Comparison of ENCODE assay signal across 8 cellular contexts in genomic region chr2:235493402-235493774, GRCh38. TPM values are rescaled to one million over a fixed set of nuclear protein-coding genes. Genes with fewer than 3 reads are reported as not detected.
DNase-seq lines count a peak whose midpoint lies in the region; ATAC-seq, FAIRE-seq and TF ChIP-seq lines count a peak whose summit lies in the region.

No MANE protein-coding gene starts in this region.

- H3K9me3 Mint-ChIP-seq in activated CD4-positive, alpha-beta T cell treated with anti-CD3 and anti-CD28 coated beads for 36 hours (ENCODE audit: low read depth): no peaks in the 10 kb centered on the region
- H3K9me3 Mint-ChIP-seq in astrocyte (ENCODE audit: unreplicated experiment): peaks cover 7% of the 10 kb centered on the region

- no peak overlapping the region for H3K27ac Mint-ChIP-seq in activated CD4-positive, alpha-beta T cell treated with anti-CD3 and anti-CD28 coated beads for 36 hours
- peak overlapping the region; percentile 96 for H3K27ac Mint-ChIP-seq in astrocyte (ENCODE audit: unreplicated experiment)

- TF ChIP-seq CTCF in astrocyte (IDR thresholded peaks at IDR 0.05; ENCODE audit: insufficient read depth, low read depth, low read length) (no peak), kidney (IDR thresholded peaks at IDR 0.05; ENCODE audit: borderline replicate concordance, extremely low read depth, insufficient read depth) (no peak)

- H3K4me3 Mint-ChIP-seq in activated CD4-positive, alpha-beta T cell treated with anti-CD3 and anti-CD28 coated beads for 36 hours: peak overlapping the region; percentile 73
- H3K4me3 Mint-ChIP-seq in astrocyte (ENCODE audit: unreplicated experiment): peak overlapping the region; percentile 89

- POLR2A ChIA-PET in activated CD4-positive, alpha-beta T cell treated with anti-CD3 and anti-CD28 coated beads for 36 hours (lab: Charles Lee): no interaction called here

- peak; percentile 9 for DNase-seq in activated CD4-positive, alpha-beta T cell treated with anti-CD3 and anti-CD28 coated beads for 36 hours
- DNase-seq in activated CD4-positive, alpha-beta T cell treated with anti-CD3 and anti-CD28 coated beads for 4 hours: no peak
- DNase-seq in astrocyte (ENCODE audit: low read depth) (peak; percentile 31), kidney (no peak), NCI-H1436 (lab: John Stamatoyannopoulos, UW) (no peak), NCI-H1694 treated with DMSO at 0.1 percent for 48 hours (lab: John Stamatoyannopoulos, UW) (no peak)
- DNase-seq in stimulated activated CD4-positive, alpha-beta T cell treated with anti-CD3 and anti-CD28 coated beads, Interleukin-4, amount 100 ng/mL, for 24 hours: no peak

- no peaks in the 10 kb centered on the region for H3K36me3 ChIP-seq in astrocyte (ENCODE audit: insufficient read depth, low read length)
- H3K36me3 ChIP-seq in kidney (ENCODE audit: control insufficient read depth in 1 of 2, insufficient read depth in 2 of 2, low read length in 2 of 2): no peaks in the 10 kb centered on the region
- no peaks in the 10 kb centered on the region for H3K36me3 ChIP-seq in stomach smooth muscle (ENCODE audit: control insufficient read depth in 2 of 2, insufficient read depth in 2 of 2, low read length in 2 of 2)

- H3K9me3 ChIP-seq in astrocyte (ENCODE audit: insufficient read depth, low read depth, low read length): no peaks in the 10 kb centered on the region
- H3K9me3 ChIP-seq in kidney (ENCODE audit: control insufficient read depth in 1 of 2, low read length in 2 of 2): no peaks in the 10 kb centered on the region
- peaks cover 2 to 7% of the 10 kb centered on the region in 2 donors for H3K9me3 ChIP-seq in stomach smooth muscle (ENCODE audit: control insufficient read depth in 2 of 2, low read length in 2 of 2)

- intact Hi-C loops in activated CD4-positive, alpha-beta T cell treated with anti-CD3 and anti-CD28 coated beads for 36 hours (cut with DNase I, micrococcal nuclease): no loop called here
- intact Hi-C loops in kidney (cut with DNase I): no loop called here

- peak overlapping the region; percentile 74 for H2AFZ ChIP-seq in astrocyte (ENCODE audit: low read depth, low read length)

- H3K27me3 ChIP-seq in astrocyte (ENCODE audit: insufficient read depth, low read length) (no peaks in the 10 kb centered on the region), stomach smooth muscle (ENCODE audit: control insufficient read depth in 1 of 2, insufficient read depth in 2 of 2, low read length in 2 of 2) (no peaks in the 10 kb centered on the region)

- no peak overlapping the region for H3K27ac ChIP-seq in astrocyte (ENCODE audit: low read depth, low read length)
- H3K27ac ChIP-seq in kidney (ENCODE audit: low read depth in 2 of 2, low read length in 2 of 2): peak overlapping the region; percentile 65 to 67
- peak overlapping the region; percentile 31 for H3K27ac ChIP-seq in stomach smooth muscle (ENCODE audit: low read length)

- CTCF ChIA-PET in activated CD4-positive, alpha-beta T cell treated with anti-CD3 and anti-CD28 coated beads for 36 hours (lab: Charles Lee): interaction anchor here (0.6 kb wide), 1 partner anchor 1936 kb away, joined by 3 read pairs; no protein-coding TSS in a partner anchor

- ATAC-seq in activated CD4-positive, alpha-beta T cell treated with anti-CD3 and anti-CD28 coated beads for 36 hours: no peak

- H3K79me2 ChIP-seq in astrocyte (ENCODE audit: insufficient read depth, low read length): peaks cover 35% of the 10 kb centered on the region

- peak overlapping the region; percentile 93 for H3K4me2 ChIP-seq in astrocyte (ENCODE audit: low read length)

- peaks cover 35% of the 10 kb centered on the region for H4K20me1 ChIP-seq in astrocyte (ENCODE audit: insufficient read depth, low read length)

- H3K4me1 Mint-ChIP-seq in activated CD4-positive, alpha-beta T cell treated with anti-CD3 and anti-CD28 coated beads for 36 hours: peaks cover 4% of the 10 kb centered on the region
- peaks cover 20% of the 10 kb centered on the region for H3K4me1 Mint-ChIP-seq in astrocyte (ENCODE audit: low read depth, unreplicated experiment)

- H3K4me3 ChIP-seq in astrocyte (ENCODE audit: insufficient read depth, low read depth, low read length): peak overlapping the region; percentile 64
- H3K4me3 ChIP-seq in kidney (ENCODE audit: low read length in 2 of 2): peak overlapping the region; percentile 73 to 80
- peak overlapping the region; percentile 78 to 87 for H3K4me3 ChIP-seq in stomach smooth muscle (ENCODE audit: low read length in 2 of 2)

- H3K27me3 Mint-ChIP-seq in activated CD4-positive, alpha-beta T cell treated with anti-CD3 and anti-CD28 coated beads for 36 hours: peaks cover 50% of the 10 kb centered on the region
- no peaks in the 10 kb centered on the region for H3K27me3 Mint-ChIP-seq in astrocyte (ENCODE audit: low read depth, unreplicated experiment)

- no peaks in the 10 kb centered on the region for H3K36me3 Mint-ChIP-seq in activated CD4-positive, alpha-beta T cell treated with anti-CD3 and anti-CD28 coated beads for 36 hours (ENCODE audit: low read depth)
- H3K36me3 Mint-ChIP-seq in astrocyte (ENCODE audit: low read depth, unreplicated experiment): no peaks in the 10 kb centered on the region

- FAIRE-seq in astrocyte (lab: Jason Lieb, UNC) (no peak), kidney (lab: Jason Lieb, UNC) (no peak)

- peak overlapping the region; percentile 69 for H3K9ac ChIP-seq in astrocyte (ENCODE audit: low read length)
- peak overlapping the region; percentile 65 to 84 for H3K9ac ChIP-seq in kidney (ENCODE audit: low read length in 2 of 2)
- peak overlapping the region; percentile 69 to 75 for H3K9ac ChIP-seq in stomach smooth muscle (ENCODE audit: low read length in 2 of 2)

- peaks cover 18% of the 10 kb centered on the region for H3K4me1 ChIP-seq in astrocyte (ENCODE audit: insufficient read depth, low read length)
- H3K4me1 ChIP-seq in kidney (ENCODE audit: control insufficient read depth in 1 of 2, insufficient read depth in 1 of 2, low read depth in 1 of 2, low read length in 2 of 2): peaks cover 17 to 23% of the 10 kb centered on the region in 2 donors
- peaks cover 34% of the 10 kb centered on the region for H3K4me1 ChIP-seq in stomach smooth muscle (ENCODE audit: control insufficient read depth, insufficient read depth, low read length)

RNA-seq across cellular contexts. Expression of gene AGAP1, which starts 0.5 kb away (rescaled TPM):
- 1 to 10 TPM; 2.2 TPM for total RNA-seq in activated CD4-positive, alpha-beta T cell treated with anti-CD3 and anti-CD28 coated beads for 36 hours
- total RNA-seq in astrocyte (37.3 and 39.4 TPM in 2 replicates), kidney (44.5 TPM)
- 8.1 TPM for polyA plus RNA-seq in kidney (ENCODE audit: insufficient read depth, low read depth, low replicate concordance)

Comparison
In these comparisons a context has a peak if more than half of its experiments do, and no peak if none do; other contexts are left out.
1. DNase-seq: peak in activated CD4-positive, alpha-beta T cell treated with anti-CD3 and anti-CD28 coated beads for 36 hours (single experiment) and astrocyte (single experiment); none in activated CD4-positive, alpha-beta T cell treated with anti-CD3 and anti-CD28 coated beads for 4 hours (0 of 2), kidney (single experiment), stimulated activated CD4-positive, alpha-beta T cell treated with anti-CD3 and anti-CD28 coated beads, Interleukin-4, amount 100 ng/mL, for 24 hours (single experiment), NCI-H1436 (single experiment) and NCI-H1694 treated with DMSO at 0.1 percent for 48 hours (single experiment).
2. RNA of gene AGAP1, which starts 0.5 kb away (total RNA-seq): 44.5 TPM in kidney (single experiment) and 37.3 to 39.4 TPM in astrocyte; 2.2 TPM in activated CD4-positive, alpha-beta T cell treated with anti-CD3 and anti-CD28 coated beads for 36 hours; every median in the first group is over 10 times any median in the second.
3. Peak in every context shown above with its lines, with median percentiles within 50 percentile points of each other: H3K4me3 ChIP-seq and H3K9ac ChIP-seq.